ENCODE assay signal across 16 cellular contexts in the genomic region with DNA sequence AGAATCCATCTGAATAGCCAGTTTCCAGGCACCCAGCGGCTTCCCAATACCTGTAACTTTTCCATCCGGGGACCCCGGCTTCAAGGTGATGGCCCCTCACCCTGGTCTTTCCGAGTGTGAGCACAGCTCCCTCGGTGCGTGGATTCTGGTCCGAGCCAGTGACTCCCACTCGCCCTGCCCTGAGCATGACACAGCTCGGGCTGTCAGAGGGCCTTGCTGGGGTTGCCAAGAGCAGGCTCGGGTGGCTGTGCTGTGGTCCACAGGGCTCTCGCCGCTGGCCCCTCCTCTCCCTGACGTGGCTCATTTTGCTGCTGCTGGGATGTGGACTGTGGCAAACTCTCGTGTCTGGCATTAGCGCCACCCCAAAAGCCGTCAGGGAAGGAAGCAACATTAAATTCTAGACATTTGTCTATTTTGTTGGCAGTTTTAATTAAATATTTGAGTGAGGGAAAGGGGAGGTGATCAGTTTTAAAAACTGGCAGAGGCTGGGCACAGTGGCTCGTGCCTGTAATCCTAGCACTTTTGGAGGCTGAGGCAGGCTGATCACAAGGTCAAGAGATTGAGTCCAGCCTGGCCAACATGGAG. TPM values are rescaled to one million over a fixed set of nuclear protein-coding genes. Genes with fewer than 3 reads are reported as not detected.
"Had no signal": no experiment of that assay in that cellular context is flagged by ENCODE, and none has a peak within 500 bp of the region (broad histone marks: within the 10 kb centered on the region; RNA-seq: fewer than 3 reads in every experiment).

No MANE protein-coding gene starts in this region.

- H3K4me3 ChIP-seq: adrenal gland, esophagus squamous epithelium, suprapubic skin, upper lobe of left lung had no signal

- H3K9me3 ChIP-seq: adrenal gland, esophagus squamous epithelium, suprapubic skin, upper lobe of left lung had no signal

- H3K27ac ChIP-seq: adrenal gland, esophagus squamous epithelium, suprapubic skin, upper lobe of left lung, VCaP had no signal

- ATAC-seq: left ventricle myocardium superior, T-cell had no signal

- DNase-seq: activated CD4-positive, alpha-beta T cell treated with anti-CD3 and anti-CD28 coated beads for 4 hours; activated naive CD4-positive, alpha-beta T cell; esophagus squamous epithelium; foreskin fibroblast; left ventricle myocardium superior; stimulated activated naive CD4-positive, alpha-beta T cell treated with Interleukin-2 at 50 U/mL for 16 hours; T-cell; T1000; upper lobe of left lung had no signal

- H3K27me3 ChIP-seq: adrenal gland, esophagus squamous epithelium, suprapubic skin, upper lobe of left lung had no signal

- H3K4me1 ChIP-seq: adrenal gland had no signal

- FAIRE-seq: colon, islet of Langerhans had no signal

- H3K36me3 ChIP-seq: adrenal gland, esophagus squamous epithelium, suprapubic skin, upper lobe of left lung had no signal

RNA-seq across cellular contexts. Expression of gene ESPNL, which starts 5.6 kb away (rescaled TPM):
- total RNA-seq: left ventricle myocardium superior had no signal

RNA-seq across cellular contexts. Expression of gene KLHL30, which starts 43.9 kb away (rescaled TPM):
- total RNA-seq: activated CD8-positive, alpha-beta memory T cell treated with anti-CD3 and anti-CD28 coated beads for 36 hours; SK-MEL-5; T-cell had no signal
